8 cellular contexts compared by ENCODE assay signal in genomic region chr17:57604771-57605733, GRCh38.
A peak's percentile ranks its signal among the peaks of the same experiment; 100 is the strongest.
DNase-seq lines count a peak whose midpoint lies in the region; ATAC-seq and TF ChIP-seq lines count a peak whose summit lies in the region.

No MANE protein-coding gene starts in this region.

- H3K4me1 Mint-ChIP-seq in activated naive CD4-positive, alpha-beta T cell treated with anti-CD3 and anti-CD28 coated beads, Interleukin-2, amount 50 U/mL, for 24 hours, result peaks cover 84% of the 10 kb centered on the region

- no peaks in the 10 kb centered on the region for H3K27me3 ChIP-seq in left ventricle myocardium inferior (ENCODE audit: low read depth)

- H3K27ac ChIP-seq in 22Rv1 (peak overlapping the region; percentile 77), left ventricle myocardium inferior (replicated peaks) (peak overlapping the region; percentile 88)

- H3K4me3 Mint-ChIP-seq in activated naive CD4-positive, alpha-beta T cell treated with anti-CD3 and anti-CD28 coated beads, Interleukin-2, amount 50 U/mL, for 24 hours, result peak overlapping the region; percentile 78

- intact Hi-C loops in left ventricle myocardium inferior (cut with micrococcal nuclease), result loop anchor here (5.0 kb wide), 1 partner anchor 67 kb away; no protein-coding TSS in a partner anchor

- H3K36me3 Mint-ChIP-seq in activated naive CD4-positive, alpha-beta T cell treated with anti-CD3 and anti-CD28 coated beads, Interleukin-2, amount 50 U/mL, for 24 hours, result peaks cover 2% of the 10 kb centered on the region

- ATAC-seq in GM18858 (IDR thresholded peaks at IDR 0.05; ENCODE audit: unreplicated experiment) (peak; percentile 35), HG03159 (IDR thresholded peaks at IDR 0.05; ENCODE audit: unreplicated experiment) (peak; percentile 63), HG03280 (IDR thresholded peaks at IDR 0.05; ENCODE audit: unreplicated experiment) (no peak)

- TF ChIP-seq CTCF in 22Rv1 (IDR thresholded peaks at IDR 0.05) (no peak), left ventricle myocardium inferior (IDR thresholded peaks at IDR 0.05; ENCODE audit: borderline replicate concordance) (no peak)

- peak overlapping the region; percentile 85 for H3K27ac Mint-ChIP-seq in activated naive CD4-positive, alpha-beta T cell treated with anti-CD3 and anti-CD28 coated beads, Interleukin-2, amount 50 U/mL, for 24 hours

- H3K27me3 Mint-ChIP-seq in activated naive CD4-positive, alpha-beta T cell treated with anti-CD3 and anti-CD28 coated beads, Interleukin-2, amount 50 U/mL, for 24 hours, result no peaks in the 10 kb centered on the region

- H3K4me3 ChIP-seq in left ventricle myocardium inferior, result peak overlapping the region; percentile 40

- no peaks in the 10 kb centered on the region for H3K9me3 Mint-ChIP-seq in activated naive CD4-positive, alpha-beta T cell treated with anti-CD3 and anti-CD28 coated beads, Interleukin-2, amount 50 U/mL, for 24 hours

- peaks cover 46% of the 10 kb centered on the region for H3K4me1 ChIP-seq in left ventricle myocardium inferior

- H3K36me3 ChIP-seq in left ventricle myocardium inferior, result no peaks in the 10 kb centered on the region

- H3K9me3 ChIP-seq in left ventricle myocardium inferior (replicated peaks), result no peaks in the 10 kb centered on the region

- DNase-seq in NCI-H524 treated with DMSO at 0.1 percent for 48 hours (lab: John Stamatoyannopoulos, UW), result peak; percentile 82
- DNase-seq in left ventricle myocardium inferior, result peak; percentile 54
- DNase-seq in renal cortical epithelial cell (ENCODE audit: low read depth), result peak; percentile 43
